Comparison of ENCODE assay signal across 9 cellular contexts in genomic region chr16:66844342-66845079, GRCh38. TPM values are rescaled to one million over a fixed set of nuclear protein-coding genes. Genes with fewer than 3 reads are reported as not detected.
DNase-seq lines count a peak whose midpoint lies in the region; ATAC-seq, FAIRE-seq and TF ChIP-seq lines count a peak whose summit lies in the region.
"Had no signal": no experiment of that assay in that cellular context is flagged by ENCODE, and none has a peak within 500 bp of the region (broad histone marks: within the 10 kb centered on the region; RNA-seq: fewer than 3 reads in every experiment).

Gene CA7, plus strand, starts transcription at chr16:66844414. Its CDS starts 74 bp downstream, at chr16:66844488.

- ATAC-seq in mucosa of descending colon (peak; percentile 38), GM21786 (IDR thresholded peaks at IDR 0.05; ENCODE audit: unreplicated experiment) (no peak)

- peaks cover 14 to 45% (median 36%) of the 10 kb centered on the region in 4 experiments for H3K27me3 ChIP-seq in H1 (replicated peaks in 1 of 4; ENCODE audit: control insufficient read depth in 3 of 4, extremely low read depth in 1 of 4, insufficient read depth in 3 of 4, low read length in 3 of 4)

- peaks cover 12% of the 10 kb centered on the region for H3K23me2 ChIP-seq in H1 (ENCODE audit: low read depth, low read length)

- no peak within 1 kb of the TSS for H3K14ac ChIP-seq in H1 (ENCODE audit: insufficient read length)

- POLR2A ChIA-PET in H1 (lab: Charles Lee; ENCODE audit: partially characterized antibody) = interaction anchor here (0.5 to 3.3 kb wide), 5 partner anchors 15 to 131 kb away, joined by 3 to 26 read pairs (median 3); partner anchors contain the start of genes DYNC1LI2 and NAE1

- no peak for DNase-seq in activated naive CD4-positive, alpha-beta T cell treated with anti-CD3 and anti-CD28 coated beads, Interleukin-2, amount 10 ng/mL, durations not matched to agents 7 days and 5 days
- no peak for DNase-seq in activated naive CD4-positive, alpha-beta T cell (lab: John Stamatoyannopoulos, UW)
- DNase-seq in H1 (ENCODE audit: low read depth in 1 of 2, low spot score in 2 of 2) (peak in 1 of 2 experiments; percentile 79), mucosa of descending colon (peak in 1 of 3 donors; percentile 26), OCI-M2 (lab: John Stamatoyannopoulos, UW; ENCODE audit: unreplicated experiment) (no peak), NOMO-1 treated with DMSO at 0.1 percent for 48 hours (lab: John Stamatoyannopoulos, UW; ENCODE audit: unreplicated experiment) (no peak)

- H3K27ac Mint-ChIP-seq in activated naive CD4-positive, alpha-beta T cell treated with anti-CD3 and anti-CD28 coated beads, Interleukin-2, amount 10 ng/mL, durations not matched to agents 7 days and 5 days = no peak within 1 kb of the TSS

- no peak for TF ChIP-seq POLR2A in H1 (IDR thresholded peaks at IDR 0.05; ENCODE audit: control extremely low read depth in 1 of 2, low read depth in 2 of 2, low read length in 2 of 2)

- no peak within 1 kb of the TSS for H2BK120ac ChIP-seq in H1 (replicated peaks; ENCODE audit: low read depth, low read length)

- H2AK5ac ChIP-seq in H1 (ENCODE audit: low read depth, low read length) = no peak within 1 kb of the TSS

- H3K4me1 ChIP-seq in H1 (replicated peaks in 1 of 4; ENCODE audit: control insufficient read depth in 3 of 4, insufficient read depth in 4 of 4, low read length in 3 of 4) = peaks cover 0 to 2% (median 0%) of the 10 kb centered on the region in 4 experiments; a peak in 3 of 7 replicates
- H3K4me1 ChIP-seq in mucosa of descending colon (ENCODE audit: low read depth) = peaks cover 11% of the 10 kb centered on the region
- peaks cover 2% of the 10 kb centered on the region for H3K4me1 ChIP-seq in urinary bladder (ENCODE audit: insufficient read depth)

- no peaks in the 10 kb centered on the region for H3K9me3 Mint-ChIP-seq in activated naive CD4-positive, alpha-beta T cell treated with anti-CD3 and anti-CD28 coated beads, Interleukin-2, amount 10 ng/mL, durations not matched to agents 7 days and 5 days

- H3K4me3 ChIP-seq in H1 (ENCODE audit: extremely low read depth in 1 of 4, insufficient read depth in 2 of 4, low read depth in 3 of 4, low read length in 4 of 4) (peak within 1 kb of the TSS; percentile 46 to 75 (median 62)), mucosa of descending colon (no peak within 1 kb of the TSS), urinary bladder (ENCODE audit: low read depth, low read length) (peak within 1 kb of the TSS; percentile 30)

- H3K4me1 Mint-ChIP-seq in activated naive CD4-positive, alpha-beta T cell treated with anti-CD3 and anti-CD28 coated beads, Interleukin-2, amount 10 ng/mL, durations not matched to agents 7 days and 5 days = peaks cover 23% of the 10 kb centered on the region

- peaks cover 74% of the 10 kb centered on the region for H3K27me3 Mint-ChIP-seq in activated naive CD4-positive, alpha-beta T cell treated with anti-CD3 and anti-CD28 coated beads, Interleukin-2, amount 10 ng/mL, durations not matched to agents 7 days and 5 days

- no peak for TF ChIP-seq RAD21 in H1 (IDR thresholded peaks at IDR 0.05 in 1 of 2, conservative IDR thresholded peaks at IDR 0.05 in 1 of 2; ENCODE audit: low read depth in 2 of 2, low read length in 2 of 2)

- intact Hi-C loops in mucosa of descending colon (cut with DNase I, micrococcal nuclease) = no loop called here

- H3K9ac ChIP-seq in H1 (replicated peaks in 1 of 4; ENCODE audit: extremely low read depth in 1 of 4, low read depth in 3 of 4, low read length in 3 of 4) = peak within 1 kb of the TSS in 1 of 4 experiments; percentile 6; a peak in 2 of 7 replicates
- H3K9ac ChIP-seq: KMS-11 had no signal

- H3K9me3 ChIP-seq in H1 (ENCODE audit: insufficient read depth in 2 of 2, low read depth in 1 of 2, low read length in 1 of 2) (no peaks in the 10 kb centered on the region), mucosa of descending colon (no peaks in the 10 kb centered on the region)

- H4K5ac ChIP-seq in H1 (ENCODE audit: insufficient read length, low read depth, low read length) = no peak within 1 kb of the TSS

- TF ChIP-seq EP300 in H1 (IDR thresholded peaks at IDR 0.05; ENCODE audit: borderline replicate concordance in 1 of 2, low read depth in 2 of 2, low read length in 2 of 2) = no peak

- H3K27ac ChIP-seq in H1 (ENCODE audit: low read depth, low read length) (no peak within 1 kb of the TSS), urinary bladder (ENCODE audit: low read depth) (no peak within 1 kb of the TSS)
- H3K27ac ChIP-seq: KMS-11 had no signal

- H3K4ac ChIP-seq in H1 (replicated peaks; ENCODE audit: insufficient read length, low read depth, low read length) = no peak within 1 kb of the TSS

- no peak within 1 kb of the TSS for H4K91ac ChIP-seq in H1 (replicated peaks; ENCODE audit: insufficient read length, low read length)

- H3K79me1 ChIP-seq in H1 (ENCODE audit: low read depth, low read length) = no peaks in the 10 kb centered on the region

- H3K23ac ChIP-seq in H1 (ENCODE audit: insufficient read length) = no peak within 1 kb of the TSS

- CTCF ChIA-PET in activated naive CD4-positive, alpha-beta T cell treated with anti-CD3 and anti-CD28 coated beads, Interleukin-2, amount 10 ng/mL, durations not matched to agents 7 days and 5 days (lab: Charles Lee) = interaction anchor here (3.6 to 8.7 kb wide), 2 partner anchors 14 to 23 kb away, joined by 28 to 44 read pairs; partner anchors contain the start of gene NAE1
- CTCF ChIA-PET in H1 (lab: Charles Lee; ENCODE audit: partially characterized antibody) = interaction anchor here (0.9 to 13.4 kb wide), 4 partner anchors 7 to 92 kb away, joined by 3 to 162 read pairs (median 41); partner anchors contain the start of gene NAE1

- no peak within 1 kb of the TSS for H3K56ac ChIP-seq in H1 (replicated peaks; ENCODE audit: insufficient read length, low read depth, low read length)

- WGBS in H1 (ENCODE audit: extremely low coverage in 1 of 2, insufficient coverage in 1 of 2, insufficient read length in 1 of 2, insufficient replicate concordance in 2 of 2, low coverage in 1 of 2, low lambda C conversion rate in 2 of 2, missing lambda C conversion rate in 1 of 2), 2 experiments = 3% methylated on average over 42 of the region's 79 CpGs; no CpG with 5 or more reads in 1 of the 2 experiments
- WGBS in urinary bladder = 1% methylated on average over 79 of the region's 79 CpGs

- H2BK12ac ChIP-seq in H1 (ENCODE audit: low read depth, low read length) = no peak within 1 kb of the TSS

- TF ChIP-seq CTCF in H1 (IDR thresholded peaks at IDR 0.05; ENCODE audit: control extremely low read depth in 1 of 3, insufficient read depth in 1 of 3, low read depth in 1 of 3, low read length in 3 of 3) (no peak), mucosa of descending colon (IDR thresholded peaks at IDR 0.05) (no peak)

- H3K18ac ChIP-seq in H1 (ENCODE audit: extremely low read depth, low read length) = peak within 1 kb of the TSS; percentile 60

- H2BK5ac ChIP-seq in H1 (ENCODE audit: low read depth, low read length) = no peak within 1 kb of the TSS

- peak within 1 kb of the TSS; percentile 48 for H2AFZ ChIP-seq in H1 (ENCODE audit: low read length)

- H3K36me3 ChIP-seq in H1 (ENCODE audit: control insufficient read depth in 2 of 4, insufficient read depth in 4 of 4, low read length in 3 of 4) (no peaks in the 10 kb centered on the region), mucosa of descending colon (ENCODE audit: low read depth) (no peaks in the 10 kb centered on the region), urinary bladder (ENCODE audit: insufficient read depth) (no peaks in the 10 kb centered on the region)

- peaks cover 0 to 3% of the 10 kb centered on the region in 2 experiments for H4K20me1 ChIP-seq in H1 (replicated peaks in 1 of 2; ENCODE audit: control insufficient read depth in 1 of 2, insufficient read depth in 2 of 2, low read length in 2 of 2)

- peak within 1 kb of the TSS; percentile 45 for H3K4me3 Mint-ChIP-seq in activated naive CD4-positive, alpha-beta T cell treated with anti-CD3 and anti-CD28 coated beads, Interleukin-2, amount 10 ng/mL, durations not matched to agents 7 days and 5 days

- no peak within 1 kb of the TSS for H2BK20ac ChIP-seq in H1 (ENCODE audit: low read length)

- H3K36me3 Mint-ChIP-seq in activated naive CD4-positive, alpha-beta T cell treated with anti-CD3 and anti-CD28 coated beads, Interleukin-2, amount 10 ng/mL, durations not matched to agents 7 days and 5 days = no peaks in the 10 kb centered on the region

- no peak within 1 kb of the TSS; the same call in 1 of the 2 replicates for H4K8ac ChIP-seq in H1 (ENCODE audit: extremely low read depth, insufficient read depth, low read length)

- H3K79me2 ChIP-seq in H1 (ENCODE audit: control insufficient read depth in 1 of 2, insufficient read depth in 2 of 2, low read length in 2 of 2) = no peaks in the 10 kb centered on the region

- peak within 1 kb of the TSS; percentile 80 to 98 for H3K4me2 ChIP-seq in H1 (ENCODE audit: insufficient read depth in 1 of 2, low read depth in 2 of 2, low read length in 2 of 2)
- H3K4me2 ChIP-seq: KMS-11 had no signal

- no peak for FAIRE-seq in H1 (lab: Jason Lieb, UNC)

- no peak within 1 kb of the TSS for H2BK15ac ChIP-seq in H1 (ENCODE audit: low read length)

TF ChIP-seq in H1, 55 proteins besides CTCF, POLR2A, EP300 and RAD21 (continues in another document):
- TF ChIP-seq USF2 (IDR thresholded peaks at IDR 0.05; ENCODE audit: low read length) (no peak), RNF2 (IDR thresholded peaks at IDR 0.05; ENCODE audit: borderline replicate concordance, low read depth, low read length, missing control alignments, poor library complexity, severe bottlenecking) (no peak), NANOG (IDR thresholded peaks at IDR 0.05; ENCODE audit: insufficient read depth, low read depth, low read length, poor library complexity, severe bottlenecking) (no peak)

RNA-seq across cellular contexts. Expression of gene CA7, which starts in this region (rescaled TPM):
- 1.7 and 1.8 TPM in 2 replicates for total RNA-seq in H1 (2021; fragmentation: NEBNext Ultra II Directional; extraction: Animal tissue kit (Norgen Biotek cat#: 25700))
- 2.7 and 4.7 TPM in 2 replicates for polyA plus RNA-seq in H1 (2011; rRNA removed)
- polyA plus RNA-seq in H1 (2011; cell fraction: cytosol; rRNA removed) = 3.2 TPM
- polyA plus RNA-seq in H1 (2011; cell fraction: nucleus; rRNA removed) = 3.4 TPM
- 0.81 to 2.5 TPM (median 2.0 TPM) in 4 replicates for polyA plus RNA-seq in H1 (2012, experiment 1 of 2)
- 2.0 TPM for polyA plus RNA-seq in H1 (2012, experiment 2 of 2)
- polyA plus RNA-seq in H1 (2013, experiment 1 of 2) = 1.6 TPM
- polyA plus RNA-seq in H1 (2013, experiment 2 of 2) = 1.4 TPM
- polyA minus RNA-seq in H1 (2011; rRNA and poly(A)+ RNA removed) = 2.0 and 2.6 TPM in 2 replicates
- polyA minus RNA-seq in H1 (2011; cell fraction: cytosol; rRNA and poly(A)+ RNA removed) = 1.5 TPM
- polyA minus RNA-seq in H1 (2011; cell fraction: nucleus; rRNA and poly(A)+ RNA removed) = 1.00 TPM
- 100 to 1,000 TPM in 2 of 3 donors, 10 to 100 TPM in 1; 59.3 to 253 (median 131) TPM for total RNA-seq in mucosa of descending colon
- not detected for total RNA-seq in urinary bladder
- polyA plus RNA-seq in urinary bladder = not detected

Comparison
In these comparisons a context has a peak if more than half of its experiments do, and no peak if none do; other contexts are left out.
1. RNA of gene CA7 (total RNA-seq): 59.3 to 253 TPM in mucosa of descending colon; 1.7 to 1.8 TPM in H1 and not detected in urinary bladder (single experiment); every median in the first group is over 10 times any median in the second.